In genomic region chr14:100241279-100241678, GRCh38 we compare ENCODE assay signal across 8 cellular contexts. TPM values are rescaled to one million over a fixed set of nuclear protein-coding genes. Genes with fewer than 3 reads are reported as not detected.
DNase-seq lines count a peak whose midpoint lies in the region; ATAC-seq and TF ChIP-seq lines count a peak whose summit lies in the region.

No MANE protein-coding gene starts in this region.

- H3K9ac ChIP-seq in neural progenitor cell, result peak overlapping the region; percentile 34

- TF ChIP-seq POLR2A in NB4 (IDR thresholded peaks at IDR 0.05; ENCODE audit: extremely low read depth, insufficient read length), result no peak

- WGBS in ectodermal cell, 2 experiments, result 82 to 85% methylated on average over 3 of the region's 3 CpGs

- no peaks in the 10 kb centered on the region for H3K9me3 ChIP-seq in CD4-positive, CD25-positive, alpha-beta regulatory T cell (ENCODE audit: control insufficient read depth in 2 of 2, low read length in 2 of 2)
- no peaks in the 10 kb centered on the region for H3K9me3 ChIP-seq in ectodermal cell (ENCODE audit: control insufficient read depth, low read length)
- no peaks in the 10 kb centered on the region for H3K9me3 ChIP-seq in neural progenitor cell (ENCODE audit: low read depth)

- peak overlapping the region; percentile 90 to 96 (median 91) for H3K27ac Mint-ChIP-seq in CD4-positive, CD25-positive, alpha-beta regulatory T cell
- no peak overlapping the region for H3K27ac Mint-ChIP-seq in neural progenitor cell

- ATAC-seq in CD4-positive, CD25-positive, alpha-beta regulatory T cell (ENCODE audit: low read depth in 2 of 2), result no peak

- peak overlapping the region; percentile 90 for H3K27ac ChIP-seq in CD4-positive, CD25-positive, alpha-beta regulatory T cell (ENCODE audit: insufficient read depth, low read length, poor library complexity, severe bottlenecking)
- H3K27ac ChIP-seq in ectodermal cell (ENCODE audit: insufficient read depth, low read depth, low read length, poor library complexity, severe bottlenecking) (no peak overlapping the region), neural progenitor cell (no peak overlapping the region)

- H4K20me1 ChIP-seq in neural progenitor cell (ENCODE audit: low read depth), result peaks cover 78% of the 10 kb centered on the region

- DNase-seq in CD4-positive, CD25-positive, alpha-beta regulatory T cell, result no peak
- DNase-seq in NB4 (ENCODE audit: low read depth) (no peak), neural progenitor cell (ENCODE audit: low spot score) (no peak), cortex of kidney (lab: John Stamatoyannopoulos, UW) (no peak), H4 (ENCODE audit: low spot score) (no peak), ACHN (no peak), GM03348 (ENCODE audit: low spot score) (no peak)

- no peak for TF ChIP-seq CTCF in NB4 (IDR thresholded peaks at IDR 0.05; ENCODE audit: low read depth, low read length)
- no peak for TF ChIP-seq CTCF in neural progenitor cell (IDR thresholded peaks at IDR 0.05)

- peaks cover 70% of the 10 kb centered on the region for H3K4me1 ChIP-seq in CD4-positive, CD25-positive, alpha-beta regulatory T cell (ENCODE audit: control insufficient read depth, insufficient read depth, low read length, poor library complexity, severe bottlenecking)
- H3K4me1 ChIP-seq in ectodermal cell (ENCODE audit: control insufficient read depth, insufficient read depth, low read length), result peaks cover 13% of the 10 kb centered on the region
- peaks cover 14% of the 10 kb centered on the region for H3K4me1 ChIP-seq in neural progenitor cell

- H3K36me3 Mint-ChIP-seq in CD4-positive, CD25-positive, alpha-beta regulatory T cell, result peaks cover 3% of the 10 kb centered on the region
- H3K36me3 Mint-ChIP-seq in neural progenitor cell, result peaks cover 18% of the 10 kb centered on the region

- peaks cover 6% of the 10 kb centered on the region for H3K27me3 Mint-ChIP-seq in CD4-positive, CD25-positive, alpha-beta regulatory T cell
- H3K27me3 Mint-ChIP-seq in neural progenitor cell (ENCODE audit: insufficient read depth, low read depth), result peaks cover 6% of the 10 kb centered on the region

- in situ Hi-C loops in ACHN (cut with HindIII; ENCODE audit: low pct_ligation_motif_present, low pct_unique_long_range_greater_than_20kb, low sequenced_read_pairs), result no loop called here

- H3K4me2 ChIP-seq in neural progenitor cell, result peak overlapping the region; percentile 91

- peak overlapping the region; percentile 88 for H3K4me3 ChIP-seq in CD4-positive, CD25-positive, alpha-beta regulatory T cell (ENCODE audit: low read depth, low read length)
- H3K4me3 ChIP-seq in NB4 (ENCODE audit: low read depth, low read length), result peak overlapping the region; percentile 98
- peak overlapping the region; percentile 95 for H3K4me3 ChIP-seq in ectodermal cell (ENCODE audit: insufficient read depth, low read depth, low read length)
- peak overlapping the region; percentile 65 for H3K4me3 ChIP-seq in neural progenitor cell

- no peaks in the 10 kb centered on the region for H3K27me3 ChIP-seq in CD4-positive, CD25-positive, alpha-beta regulatory T cell (ENCODE audit: control insufficient read depth, insufficient read depth, low read length)
- H3K27me3 ChIP-seq in ectodermal cell (ENCODE audit: control insufficient read depth, insufficient read depth, low read length, poor library complexity, severe bottlenecking), result no peaks in the 10 kb centered on the region
- H3K27me3 ChIP-seq in neural progenitor cell, result no peaks in the 10 kb centered on the region

- H3K9me3 Mint-ChIP-seq in CD4-positive, CD25-positive, alpha-beta regulatory T cell, result no peaks in the 10 kb centered on the region
- H3K9me3 Mint-ChIP-seq in neural progenitor cell, result no peaks in the 10 kb centered on the region

- peak overlapping the region; percentile 93 to 99 (median 96) for H3K4me3 Mint-ChIP-seq in CD4-positive, CD25-positive, alpha-beta regulatory T cell
- H3K4me3 Mint-ChIP-seq in neural progenitor cell, result peak overlapping the region; percentile 89

- peaks cover 50% of the 10 kb centered on the region for H3F3A ChIP-seq in neural progenitor cell (ENCODE audit: low read depth)

- H3K36me3 ChIP-seq in CD4-positive, CD25-positive, alpha-beta regulatory T cell (ENCODE audit: control insufficient read depth, insufficient read depth, low read length), result no peaks in the 10 kb centered on the region
- H3K36me3 ChIP-seq in ectodermal cell (ENCODE audit: control insufficient read depth, insufficient read depth, low read length), result no peaks in the 10 kb centered on the region
- no peaks in the 10 kb centered on the region for H3K36me3 ChIP-seq in neural progenitor cell

- H2AFZ ChIP-seq in neural progenitor cell (replicated peaks), result no peak overlapping the region

- peaks cover 38 to 70% (median 49%) of the 10 kb centered on the region in 4 donors for H3K4me1 Mint-ChIP-seq in CD4-positive, CD25-positive, alpha-beta regulatory T cell
- H3K4me1 Mint-ChIP-seq in neural progenitor cell, result peaks cover 37% of the 10 kb centered on the region

- H3K79me2 ChIP-seq in neural progenitor cell (ENCODE audit: low read depth), result peaks cover 90% of the 10 kb centered on the region

RNA-seq across cellular contexts. Expression of gene YY1, which starts 2.3 kb away (rescaled TPM):
- total RNA-seq in CD4-positive, CD25-positive, alpha-beta regulatory T cell, result 79.4 TPM
- 10 to 100 TPM; 16.4 to 21.9 (median 19.0) TPM for polyA plus RNA-seq in CD4-positive, CD25-positive, alpha-beta regulatory T cell
- polyA plus RNA-seq in ectodermal cell (2013, experiment 1 of 4), result 103 TPM
- 102 TPM for polyA plus RNA-seq in ectodermal cell (2013, experiment 2 of 4)
- 74.3 TPM for polyA plus RNA-seq in ectodermal cell (2013, experiment 3 of 4)
- 72.7 TPM for polyA plus RNA-seq in ectodermal cell (2013, experiment 4 of 4)
- 54.8 and 58.9 TPM in 2 replicates for total RNA-seq in neural progenitor cell (ENCODE audit: low replicate concordance)
- total RNA-seq in H4 (2014; rRNA removed; shearing (Covaris generic)), result 32.3 and 44.7 TPM in 2 replicates
